1 cellular context compared by ENCODE assay signal in genomic region chr1:3410435-3410915, GRCh38.
TF ChIP-seq lines count a peak whose summit lies in the region.

No MANE protein-coding gene starts in this region.

TF ChIP-seq in HepG2, 621 proteins besides CTCF, POLR2A, EP300 and RAD21 (continued from another document):
- TF ChIP-seq, protein P1, sequence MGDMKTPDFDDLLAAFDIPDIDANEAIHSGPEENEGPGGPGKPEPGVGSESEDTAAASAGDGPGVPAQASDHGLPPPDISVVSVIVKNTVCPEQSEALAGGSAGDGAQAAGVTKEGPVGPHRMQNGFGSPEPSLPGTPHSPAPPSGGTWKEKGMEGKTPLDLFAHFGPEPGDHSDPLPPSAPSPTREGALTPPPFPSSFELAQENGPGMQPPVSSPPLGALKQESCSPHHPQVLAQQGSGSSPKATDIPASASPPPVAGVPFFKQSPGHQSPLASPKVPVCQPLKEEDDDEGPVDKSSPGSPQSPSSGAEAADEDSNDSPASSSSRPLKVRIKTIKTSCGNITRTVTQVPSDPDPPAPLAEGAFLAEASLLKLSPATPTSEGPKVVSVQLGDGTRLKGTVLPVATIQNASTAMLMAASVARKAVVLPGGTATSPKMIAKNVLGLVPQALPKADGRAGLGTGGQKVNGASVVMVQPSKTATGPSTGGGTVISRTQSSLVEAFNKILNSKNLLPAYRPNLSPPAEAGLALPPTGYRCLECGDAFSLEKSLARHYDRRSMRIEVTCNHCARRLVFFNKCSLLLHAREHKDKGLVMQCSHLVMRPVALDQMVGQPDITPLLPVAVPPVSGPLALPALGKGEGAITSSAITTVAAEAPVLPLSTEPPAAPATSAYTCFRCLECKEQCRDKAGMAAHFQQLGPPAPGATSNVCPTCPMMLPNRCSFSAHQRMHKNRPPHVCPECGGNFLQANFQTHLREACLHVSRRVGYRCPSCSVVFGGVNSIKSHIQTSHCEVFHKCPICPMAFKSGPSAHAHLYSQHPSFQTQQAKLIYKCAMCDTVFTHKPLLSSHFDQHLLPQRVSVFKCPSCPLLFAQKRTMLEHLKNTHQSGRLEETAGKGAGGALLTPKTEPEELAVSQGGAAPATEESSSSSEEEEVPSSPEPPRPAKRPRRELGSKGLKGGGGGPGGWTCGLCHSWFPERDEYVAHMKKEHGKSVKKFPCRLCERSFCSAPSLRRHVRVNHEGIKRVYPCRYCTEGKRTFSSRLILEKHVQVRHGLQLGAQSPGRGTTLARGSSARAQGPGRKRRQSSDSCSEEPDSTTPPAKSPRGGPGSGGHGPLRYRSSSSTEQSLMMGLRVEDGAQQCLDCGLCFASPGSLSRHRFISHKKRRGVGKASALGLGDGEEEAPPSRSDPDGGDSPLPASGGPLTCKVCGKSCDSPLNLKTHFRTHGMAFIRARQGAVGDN (CRISPR knock-in tag; IDR thresholded peaks at IDR 0.05): 0 out of 2 replicates have a peak, but pooled peaks have one; percentile 2
- no peak for TF ChIP-seq ZNF644 (CRISPR knock-in tag; IDR thresholded peaks at IDR 0.05; ENCODE audit: low read depth)
- TF ChIP-seq ZFP82 (CRISPR knock-in tag; IDR thresholded peaks at IDR 0.05; ENCODE audit: borderline replicate concordance): no peak
- TF ChIP-seq ZBTB14 (CRISPR knock-in tag; IDR thresholded peaks at IDR 0.05): no peak
- no peak for TF ChIP-seq ARID2 (CRISPR knock-in tag; IDR thresholded peaks at IDR 0.05; ENCODE audit: borderline replicate concordance)
- no peak for TF ChIP-seq ZNF589 (CRISPR knock-in tag; conservative IDR thresholded peaks at IDR 0.05)
- TF ChIP-seq MYNN (CRISPR knock-in tag; IDR thresholded peaks at IDR 0.05; ENCODE audit: low read depth): no peak
- TF ChIP-seq ZNF441 (CRISPR knock-in tag; IDR thresholded peaks at IDR 0.05; ENCODE audit: borderline replicate concordance): no peak
- TF ChIP-seq ZSCAN20 (CRISPR knock-in tag; IDR thresholded peaks at IDR 0.05; ENCODE audit: borderline replicate concordance): no peak
- no peak for TF ChIP-seq GFI1 (CRISPR knock-in tag; IDR thresholded peaks at IDR 0.05; ENCODE audit: borderline replicate concordance)
- no peak for TF ChIP-seq ZNF660 (CRISPR knock-in tag; IDR thresholded peaks at IDR 0.05; ENCODE audit: borderline replicate concordance, low read depth)
- peak; percentile 3; the same call in 1 of the 2 replicates for TF ChIP-seq ZNF501 (CRISPR knock-in tag; IDR thresholded peaks at IDR 0.05)
- TF ChIP-seq FOSL2 (CRISPR knock-in tag; IDR thresholded peaks at IDR 0.05): no peak
